In the genomic region with DNA sequence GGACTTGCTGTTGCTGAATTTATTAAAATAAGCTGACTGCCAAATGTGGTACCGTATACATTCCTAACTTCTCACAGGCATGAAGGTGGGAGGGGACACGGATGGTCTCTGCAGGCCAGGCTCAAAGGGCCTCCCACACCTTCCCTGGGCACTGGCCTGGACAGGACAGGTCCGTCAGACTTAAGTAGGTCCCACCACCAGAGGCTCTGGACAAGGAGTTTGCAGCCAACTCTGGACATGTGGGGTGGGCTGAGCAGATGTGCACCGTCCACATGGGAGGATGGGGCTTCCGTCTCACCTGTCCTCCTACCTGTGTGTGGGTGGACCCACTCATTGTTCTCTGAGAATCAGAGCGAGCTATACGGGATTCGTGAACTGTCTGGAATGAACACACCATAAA, we compare ENCODE assay signal across 21 cellular contexts. TPM values are rescaled to one million over a fixed set of nuclear protein-coding genes. Genes with fewer than 3 reads are reported as not detected.
DNase-seq lines count a peak whose midpoint lies in the region; ATAC-seq and TF ChIP-seq lines count a peak whose summit lies in the region.
"Had no signal": no experiment of that assay in that cellular context is flagged by ENCODE, and none has a peak within 500 bp of the region (broad histone marks: within the 10 kb centered on the region; RNA-seq: fewer than 3 reads in every experiment).

No MANE protein-coding gene starts in this region.

- ATAC-seq in activated CD8-positive, alpha-beta memory T cell treated with anti-CD3 and anti-CD28 coated beads, Interleukin-2, amount 10 ng/mL, durations not matched to agents 7 days and 5 days: no peak
- ATAC-seq: Right ventricle myocardium inferior had no signal

- DNase-seq in activated T-cell treated with anti-CD3 and anti-CD28 coated beads, Interleukin-2, amount 50 U/mL, for 24 hours: no peak
- DNase-seq in activated T-cell treated with anti-CD3 and anti-CD28 coated beads for 4 hours: no peak
- DNase-seq in RWPE1 (ENCODE audit: low spot score): no peak
- no peak for DNase-seq in epithelial cell of prostate (ENCODE audit: low read depth, low spot score)
- no peak for DNase-seq in H4 (ENCODE audit: low spot score)
- no peak for DNase-seq in KG1 (lab: John Stamatoyannopoulos, UW)
- DNase-seq in activated CD8-positive, alpha-beta memory T cell treated with anti-CD3 and anti-CD28 coated beads, Interleukin-2, amount 10 ng/mL, durations not matched to agents 7 days and 5 days: no peak
- DNase-seq: DMS79 treated with DMSO at 0.1 percent for 48 hours; GM23248; NCI-H1105; NCI-H146; NCI-H2029; NCI-H226; NCI-H510A treated with DMSO at 0.1 percent for 48 hours; NCI-H748 treated with DMSO at 0.1 percent for 48 hours; NK-92 treated with Interleukin-12 subunit alpha and Interleukin-12 subunit beta, amount 100 ng/mL, for 24 hours had no signal

- POLR2A ChIA-PET in RWPE1 (lab: Yijun Ruan, JAX; ENCODE audit: low non-redundant PET): no interaction called here

- H3K27ac ChIP-seq in RWPE1 (peak overlapping the region; percentile 45), epithelial cell of prostate (peak overlapping the region; percentile 41)
- H3K27ac ChIP-seq: GM23248, HL-60, KMS-11 had no signal

- H3K36me3 Mint-ChIP-seq in activated T-cell treated with anti-CD3 and anti-CD28 coated beads, Interleukin-2, amount 50 U/mL, for 24 hours (ENCODE audit: low read depth): peaks cover 66% of the 10 kb centered on the region
- peaks cover 45% of the 10 kb centered on the region for H3K36me3 Mint-ChIP-seq in activated CD8-positive, alpha-beta memory T cell treated with anti-CD3 and anti-CD28 coated beads, Interleukin-2, amount 10 ng/mL, durations not matched to agents 7 days and 5 days

- no peak overlapping the region for H3K4me3 Mint-ChIP-seq in activated T-cell treated with anti-CD3 and anti-CD28 coated beads, Interleukin-2, amount 50 U/mL, for 24 hours
- no peak overlapping the region for H3K4me3 Mint-ChIP-seq in activated CD8-positive, alpha-beta memory T cell treated with anti-CD3 and anti-CD28 coated beads, Interleukin-2, amount 10 ng/mL, durations not matched to agents 7 days and 5 days
- H3K4me3 Mint-ChIP-seq: B cell, CD14-positive monocyte had no signal

- no peak for TF ChIP-seq CTCF in RWPE1 (conservative IDR thresholded peaks at IDR 0.05; ENCODE audit: low read depth)

- H3K27me3 Mint-ChIP-seq in activated T-cell treated with anti-CD3 and anti-CD28 coated beads, Interleukin-2, amount 50 U/mL, for 24 hours: no peaks in the 10 kb centered on the region
- H3K27me3 Mint-ChIP-seq in activated CD8-positive, alpha-beta memory T cell treated with anti-CD3 and anti-CD28 coated beads, Interleukin-2, amount 10 ng/mL, durations not matched to agents 7 days and 5 days: no peaks in the 10 kb centered on the region
- H3K27me3 Mint-ChIP-seq: B cell had no signal

- peak overlapping the region; percentile 18 for H3K27ac Mint-ChIP-seq in activated T-cell treated with anti-CD3 and anti-CD28 coated beads, Interleukin-2, amount 50 U/mL, for 24 hours
- H3K27ac Mint-ChIP-seq in activated CD8-positive, alpha-beta memory T cell treated with anti-CD3 and anti-CD28 coated beads, Interleukin-2, amount 10 ng/mL, durations not matched to agents 7 days and 5 days: no peak overlapping the region
- H3K27ac Mint-ChIP-seq: B cell, CD14-positive monocyte had no signal

- peaks cover 40% of the 10 kb centered on the region for H3K4me1 Mint-ChIP-seq in activated T-cell treated with anti-CD3 and anti-CD28 coated beads, Interleukin-2, amount 50 U/mL, for 24 hours (ENCODE audit: low read depth)
- H3K4me1 Mint-ChIP-seq in activated CD8-positive, alpha-beta memory T cell treated with anti-CD3 and anti-CD28 coated beads, Interleukin-2, amount 10 ng/mL, durations not matched to agents 7 days and 5 days: peaks cover 19% of the 10 kb centered on the region

- H3K9me3 Mint-ChIP-seq in activated T-cell treated with anti-CD3 and anti-CD28 coated beads, Interleukin-2, amount 50 U/mL, for 24 hours: no peaks in the 10 kb centered on the region
- no peaks in the 10 kb centered on the region for H3K9me3 Mint-ChIP-seq in activated CD8-positive, alpha-beta memory T cell treated with anti-CD3 and anti-CD28 coated beads, Interleukin-2, amount 10 ng/mL, durations not matched to agents 7 days and 5 days (ENCODE audit: low read depth)
- H3K9me3 Mint-ChIP-seq: CD14-positive monocyte had no signal

- CTCF ChIA-PET in RWPE1 (lab: Yijun Ruan, JAX): no interaction called here
- CTCF ChIA-PET in activated CD8-positive, alpha-beta memory T cell treated with anti-CD3 and anti-CD28 coated beads, Interleukin-2, amount 10 ng/mL, durations not matched to agents 7 days and 5 days (lab: Charles Lee): interaction anchor here (0.7 to 6.7 kb wide), 4 partner anchors 30 to 367 kb away, joined by 3 to 70 read pairs (median 6); a partner anchor contains a TSS

RNA-seq across cellular contexts. Expression of a gene that starts 8.2 kb away (rescaled TPM):
- 123 and 131 TPM in 2 replicates for total RNA-seq in H4 (2014; rRNA removed; shearing (Covaris generic))
- total RNA-seq in activated CD8-positive, alpha-beta memory T cell treated with anti-CD3 and anti-CD28 coated beads, Interleukin-2, amount 10 ng/mL, durations not matched to agents 7 days and 5 days: 10 to 100 TPM; 64.8 to 80.3 TPM
